In the genomic region with DNA sequence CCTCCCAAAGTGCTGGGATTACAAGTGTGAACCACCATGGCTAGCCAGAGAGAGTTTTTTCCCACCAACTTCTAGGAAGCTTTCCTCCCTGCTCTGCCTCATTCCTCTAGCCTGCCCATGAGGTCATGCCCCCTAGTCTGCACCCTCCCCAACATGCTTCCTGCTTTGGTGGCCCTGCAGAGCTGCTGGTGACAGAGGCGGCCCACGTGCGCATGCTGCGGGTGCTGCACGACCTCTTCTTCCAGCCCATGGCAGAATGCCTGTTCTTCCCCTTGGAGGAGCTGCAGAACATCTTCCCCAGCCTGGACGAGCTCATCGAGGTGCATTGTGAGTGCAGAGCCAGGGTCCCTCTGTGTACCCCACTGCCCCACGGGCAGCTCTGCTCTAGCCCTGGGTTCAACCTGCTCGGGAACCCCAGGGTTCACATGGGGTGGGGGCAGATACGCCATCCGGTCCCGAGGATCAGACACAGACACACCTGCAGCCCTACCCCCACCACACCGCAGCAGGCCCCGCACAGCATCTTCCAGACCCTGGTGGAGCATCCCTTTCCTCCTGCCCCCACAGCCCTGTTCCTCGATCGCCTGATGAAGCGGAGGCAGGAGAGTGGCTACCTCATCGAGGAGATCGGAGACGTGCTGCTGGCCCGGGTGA, we compare ENCODE assay signal across 30 cellular contexts. TPM values are rescaled to one million over a fixed set of nuclear protein-coding genes. Genes with fewer than 3 reads are reported as not detected.
"Had no signal": no experiment of that assay in that cellular context is flagged by ENCODE, and none has a peak within 500 bp of the region (broad histone marks: within the 10 kb centered on the region; RNA-seq: fewer than 3 reads in every experiment).

No MANE protein-coding gene starts in this region.

- H3K27me3 Mint-ChIP-seq: brain; dendritic cell treated with granulocyte-macrophage colony-stimulating factor and Interleukin-4, amounts not matched to agents 40 ng/mL and 50 ng/mL, for 4 days; stimulated activated naive CD8-positive, alpha-beta T cell treated with anti-CD3 and anti-CD28 coated beads, Interleukin-15, Interleukin-2, amounts not matched to agents 100 ng/mL and 50 ng/mL, for 24 hours had no signal

- H3K27me3 ChIP-seq: heart right ventricle, pancreas, tibial artery had no signal

- H3K27ac ChIP-seq: heart right ventricle, pancreas, tibial artery had no signal

- H3K4me3 Mint-ChIP-seq: brain; dendritic cell treated with granulocyte-macrophage colony-stimulating factor and Interleukin-4, amounts not matched to agents 40 ng/mL and 50 ng/mL, for 4 days; nephron; stimulated activated naive CD8-positive, alpha-beta T cell treated with anti-CD3 and anti-CD28 coated beads, Interleukin-15, Interleukin-2, amounts not matched to agents 100 ng/mL and 50 ng/mL, for 24 hours; WTC11 had no signal

- H3K4me1 ChIP-seq: heart right ventricle, tibial artery had no signal

- FAIRE-seq: endometrium, pancreas had no signal

- ATAC-seq: heart right ventricle, left cardiac atrium, pancreas, right cardiac atrium, WTC11 had no signal

- DNase-seq: activated CD4-positive, alpha-beta T cell treated with anti-CD3 and anti-CD28 coated beads for 4 hours; activated CD8-positive, alpha-beta memory T cell treated with anti-CD3 and anti-CD28 coated beads, Interleukin-2, amount 50 U/mL, for 4 hours; activated effector memory CD4-positive, alpha-beta T cell treated with anti-CD3 and anti-CD28 coated beads, Interleukin-2, amount 50 U/mL, for 16 hours; activated T-cell treated with anti-CD3 and anti-CD28 coated beads, Interleukin-2, amount 50 U/mL, for 48 hours; aorta; effector CD4-positive, alpha-beta T cell; heart right ventricle; islet precursor cell; left cardiac atrium; midbrain; pancreas; stimulated activated CD4-positive, alpha-beta T cell treated with anti-CD3 and anti-CD28 coated beads, Interleukin-4, amount 100 ng/mL, for 24 hours; substantia nigra; T-helper 9 cell; tibial artery had no signal

- H3K9me3 ChIP-seq: heart right ventricle, pancreas, tibial artery had no signal

- H3K9me3 Mint-ChIP-seq: brain; dendritic cell treated with granulocyte-macrophage colony-stimulating factor and Interleukin-4, amounts not matched to agents 40 ng/mL and 50 ng/mL, for 4 days; nephron; stimulated activated naive CD8-positive, alpha-beta T cell treated with anti-CD3 and anti-CD28 coated beads, Interleukin-15, Interleukin-2, amounts not matched to agents 100 ng/mL and 50 ng/mL, for 24 hours; WTC11 had no signal

- H3K27ac Mint-ChIP-seq: brain; dendritic cell treated with granulocyte-macrophage colony-stimulating factor and Interleukin-4, amounts not matched to agents 40 ng/mL and 50 ng/mL, for 4 days; nephron; stimulated activated naive CD8-positive, alpha-beta T cell treated with anti-CD3 and anti-CD28 coated beads, Interleukin-15, Interleukin-2, amounts not matched to agents 100 ng/mL and 50 ng/mL, for 24 hours; WTC11 had no signal

- H3K4me1 Mint-ChIP-seq: brain, nephron, WTC11 had no signal

- H3K4me3 ChIP-seq: heart right ventricle, pancreas, tibial artery had no signal

RNA-seq across cellular contexts. Expression of a gene that starts 24.8 kb away (rescaled TPM):
- total RNA-seq: cardiac septum, epithelial cell of proximal tubule, fibroblast of villous mesenchyme, pulmonary artery endothelial cell had no signal

RNA-seq across cellular contexts. Expression of a gene that starts 26.4 kb away (rescaled TPM):
- total RNA-seq: cardiac septum, epithelial cell of proximal tubule, fibroblast of villous mesenchyme, liver, pulmonary artery endothelial cell, urinary bladder had no signal
- polyA plus RNA-seq: liver had no signal

RNA-seq across cellular contexts. Expression of a gene that starts 57.0 kb away (rescaled TPM):
- total RNA-seq: aorta; cardiac septum; epithelial cell of proximal tubule; fibroblast of villous mesenchyme; heart right ventricle; left cardiac atrium; liver; pancreas; pulmonary artery endothelial cell; right cardiac atrium; T-helper 1 cell treated with Interleukin-12 subunit alpha and Interleukin-12 subunit beta and Interleukin-4 antibody, amounts not matched to agents 30 ng/mL and 1 ng/mL, for 36 hours; urinary bladder; WTC11 had no signal
- polyA plus RNA-seq: adipose tissue, aorta, heart right ventricle, liver, pancreas, right cardiac atrium, urinary bladder had no signal
